In genomic region chr10:46547881-46548780, GRCh38 we compare ENCODE assay signal across 12 cellular contexts. TPM values are rescaled to one million over a fixed set of nuclear protein-coding genes. Genes with fewer than 3 reads are reported as not detected.
A peak's percentile ranks its signal among the peaks of the same experiment; 100 is the strongest.
DNase-seq lines count a peak whose midpoint lies in the region; ATAC-seq, FAIRE-seq and TF ChIP-seq lines count a peak whose summit lies in the region.
"Had no signal": no experiment of that assay in that cellular context is flagged by ENCODE, and none has a peak within 500 bp of the region (broad histone marks: within the 10 kb centered on the region; RNA-seq: fewer than 3 reads in every experiment).

No MANE protein-coding gene starts in this region.

- no peaks in the 10 kb centered on the region for H3K9me3 Mint-ChIP-seq in activated T-cell treated with anti-CD3 and anti-CD28 coated beads, Interleukin-2, amount 50 U/mL, for 24 hours
- H3K9me3 Mint-ChIP-seq: CD8-positive, alpha-beta memory T cell had no signal

- no peak overlapping the region for H3K27ac Mint-ChIP-seq in activated T-cell treated with anti-CD3 and anti-CD28 coated beads, Interleukin-2, amount 50 U/mL, for 24 hours
- H3K27ac Mint-ChIP-seq: CD8-positive, alpha-beta memory T cell had no signal

- DNase-seq in DND-41, result peak; percentile 3
- DNase-seq in RCC 7860 (ENCODE audit: low spot score), result peak; percentile 100
- DNase-seq in left ventricle myocardium inferior, result peak; percentile 16
- peak; percentile 4 for DNase-seq in prostate gland (ENCODE audit: low spot score)
- no peak for DNase-seq in HT-29 (ENCODE audit: low spot score)
- no peak for DNase-seq in NCI-H446 treated with DMSO at 0.1 percent for 48 hours (lab: John Stamatoyannopoulos, UW)
- no peak for DNase-seq in globus pallidus (ENCODE audit: low spot score)
- DNase-seq in activated T-cell treated with anti-CD3 and anti-CD28 coated beads, Interleukin-2, amount 50 U/mL, for 24 hours, result no peak
- DNase-seq: brain microvascular endothelial cell, NCI-H1694 treated with DMSO at 0.1 percent for 48 hours had no signal

- H4K20me1 ChIP-seq in DND-41 (ENCODE audit: insufficient read depth, low read length), result peaks cover 3% of the 10 kb centered on the region; the same call in 1 of the 2 replicates

- H3K27me3 Mint-ChIP-seq in activated T-cell treated with anti-CD3 and anti-CD28 coated beads, Interleukin-2, amount 50 U/mL, for 24 hours, result peaks cover 11% of the 10 kb centered on the region

- H3K27ac ChIP-seq in DND-41 (ENCODE audit: low read length), result no peak overlapping the region
- no peak overlapping the region for H3K27ac ChIP-seq in left ventricle myocardium inferior (replicated peaks)
- H3K27ac ChIP-seq in prostate gland, result no peak overlapping the region
- H3K27ac ChIP-seq: brain microvascular endothelial cell, neutrophil had no signal

- no peak overlapping the region for H3K4me2 ChIP-seq in DND-41 (ENCODE audit: insufficient read depth, low read length)

- H3K4me1 Mint-ChIP-seq in activated T-cell treated with anti-CD3 and anti-CD28 coated beads, Interleukin-2, amount 50 U/mL, for 24 hours (ENCODE audit: low read depth), result no peaks in the 10 kb centered on the region
- H3K4me1 Mint-ChIP-seq: CD8-positive, alpha-beta memory T cell had no signal

- H3K9me3 ChIP-seq in DND-41 (ENCODE audit: insufficient read depth, low read length, severe bottlenecking), result no peaks in the 10 kb centered on the region
- H3K9me3 ChIP-seq in left ventricle myocardium inferior (replicated peaks), result no peaks in the 10 kb centered on the region
- no peaks in the 10 kb centered on the region for H3K9me3 ChIP-seq in prostate gland
- H3K9me3 ChIP-seq: neutrophil had no signal

- no peak for TF ChIP-seq POLR2A in prostate gland (IDR thresholded peaks at IDR 0.05)

- no peak overlapping the region for H3K9ac ChIP-seq in DND-41 (ENCODE audit: low read depth, low read length)

- H3K79me2 ChIP-seq in DND-41 (ENCODE audit: insufficient read depth, low read length), result no peaks in the 10 kb centered on the region

- no peaks in the 10 kb centered on the region for H3K4me1 ChIP-seq in DND-41 (ENCODE audit: insufficient read depth, low read length)
- H3K4me1 ChIP-seq in left ventricle myocardium inferior, result no peaks in the 10 kb centered on the region
- H3K4me1 ChIP-seq in prostate gland (replicated peaks), result peaks cover 4% of the 10 kb centered on the region

- H3K36me3 Mint-ChIP-seq in activated T-cell treated with anti-CD3 and anti-CD28 coated beads, Interleukin-2, amount 50 U/mL, for 24 hours (ENCODE audit: low read depth), result no peaks in the 10 kb centered on the region
- H3K36me3 Mint-ChIP-seq: CD8-positive, alpha-beta memory T cell had no signal

- ATAC-seq in DND-41 (ENCODE audit: insufficient read depth, low read depth), result no peak

- TF ChIP-seq CTCF in DND-41 (IDR thresholded peaks at IDR 0.05; ENCODE audit: borderline replicate concordance, extremely low read depth, low read length, poor library complexity, severe bottlenecking), result no peak
- TF ChIP-seq CTCF in left ventricle myocardium inferior (IDR thresholded peaks at IDR 0.05; ENCODE audit: borderline replicate concordance), result no peak
- no peak for TF ChIP-seq CTCF in prostate gland (IDR thresholded peaks at IDR 0.05)

- H3K4me3 ChIP-seq in DND-41 (ENCODE audit: low read depth in 1 of 2, low read length in 2 of 2) (no peak overlapping the region), left ventricle myocardium inferior (no peak overlapping the region), prostate gland (no peak overlapping the region)

- H3K27me3 ChIP-seq in DND-41 (ENCODE audit: insufficient read depth, low read length, poor library complexity) (peaks cover 27% of the 10 kb centered on the region), left ventricle myocardium inferior (ENCODE audit: low read depth) (peaks cover 98% of the 10 kb centered on the region), prostate gland (replicated peaks; ENCODE audit: insufficient read depth) (no peaks in the 10 kb centered on the region)
- H3K27me3 ChIP-seq: brain microvascular endothelial cell had no signal

- H2AFZ ChIP-seq in DND-41 (ENCODE audit: low read depth, low read length), result no peak overlapping the region

- no peak overlapping the region for H3K4me3 Mint-ChIP-seq in activated T-cell treated with anti-CD3 and anti-CD28 coated beads, Interleukin-2, amount 50 U/mL, for 24 hours
- H3K4me3 Mint-ChIP-seq: CD8-positive, alpha-beta memory T cell had no signal

- 74% methylated on average over 11 of the region's 11 CpGs for WGBS in prostate gland

- peak; percentile 82 for FAIRE-seq in RCC 7860 (lab: Jason Lieb, UNC)

- H3K36me3 ChIP-seq in DND-41 (ENCODE audit: insufficient read depth, low read length), result no peaks in the 10 kb centered on the region
- H3K36me3 ChIP-seq in left ventricle myocardium inferior, result no peaks in the 10 kb centered on the region
- no peaks in the 10 kb centered on the region for H3K36me3 ChIP-seq in prostate gland
- H3K36me3 ChIP-seq: brain microvascular endothelial cell, neutrophil had no signal

- intact Hi-C loops in left ventricle myocardium inferior (cut with micrococcal nuclease), result no loop called here
- intact Hi-C loops in prostate gland (cut with DNase I), result no loop called here

RNA-seq across cellular contexts. Expression of gene GPRIN2, which starts 8.3 kb away (rescaled TPM):
- total RNA-seq in left ventricle myocardium inferior (not detected), prostate gland (10 to 100 TPM in 1 of 2 donors, 1 to 10 TPM in 1; 4.3 to 16.9 TPM)
- total RNA-seq in HT-29 (2014; rRNA removed; shearing (Covaris generic)), result 0.70 and 0.89 TPM in 2 replicates
- total RNA-seq: CD8-positive, alpha-beta memory T cell had no signal

RNA-seq across cellular contexts. Expression of gene SYT15, which starts 30.8 kb away (rescaled TPM):
- 1.9 TPM for total RNA-seq in left ventricle myocardium inferior
- total RNA-seq in prostate gland, result 1 to 10 TPM; 1.6 to 7.0 TPM
- total RNA-seq in HT-29 (2014; rRNA removed; shearing (Covaris generic)), result not detected in 2 replicates

Comparison
In these comparisons a context has a peak if more than half of its experiments do, and no peak if none do; other contexts are left out.
1. DNase-seq: peak in DND-41 (single experiment), RCC 7860 (single experiment), left ventricle myocardium inferior (single experiment) and prostate gland (single experiment); none in HT-29 (single experiment), NCI-H446 treated with DMSO at 0.1 percent for 48 hours (single experiment), globus pallidus (single experiment) and activated T-cell treated with anti-CD3 and anti-CD28 coated beads, Interleukin-2, amount 50 U/mL, for 24 hours (single experiment).